ENCODE assay signal across 31 cellular contexts in genomic region chr11:69514771-69515170, GRCh38. TPM values are rescaled to one million over a fixed set of nuclear protein-coding genes. Genes with fewer than 3 reads are reported as not detected.
"Had no signal": no experiment of that assay in that cellular context is flagged by ENCODE, and none has a peak within 500 bp of the region (broad histone marks: within the 10 kb centered on the region; RNA-seq: fewer than 3 reads in every experiment).

No MANE protein-coding gene starts in this region.

- FAIRE-seq: colon, islet of Langerhans had no signal

- H3K36me3 ChIP-seq: gastrocnemius medialis, heart left ventricle, prostate gland, right atrium auricular region, tibial artery had no signal

- H2AFZ ChIP-seq: hepatocyte, parathyroid adenoma had no signal

- ATAC-seq: esophagus mucosa; gastrocnemius medialis; heart left ventricle; left colon; mucosa of descending colon; natural killer cell treated with Interleukin-12 subunit alpha and Interleukin-12 subunit beta and Interleukin-15 and Interleukin-18, amount 100 ng/mL, for 72 hours; sciatic nerve; stimulated activated memory B cell treated with anti-CD40 and anti-IgM and Interleukin-4, amounts not matched to agents 10 μg/mL and 1 μg/mL and 100 μg/mL, for 72 hours; stimulated activated naive CD8-positive, alpha-beta T cell treated with anti-CD3 and anti-CD28 coated beads, Interleukin-15, Interleukin-2, amounts not matched to agents 100 U/mL and 50 U/mL, for 24 hours had no signal

- H3K27ac ChIP-seq: dorsolateral prefrontal cortex, epithelial cell of prostate, gastrocnemius medialis, heart left ventricle, hepatocyte, parathyroid adenoma, prostate gland, right atrium auricular region, testis, tibial artery had no signal

- H3K27me3 ChIP-seq: gastrocnemius medialis, heart left ventricle, hepatocyte, right atrium auricular region, testis, tibial artery had no signal

- H3K9ac ChIP-seq: parathyroid adenoma had no signal

- H3K9me3 ChIP-seq: gastrocnemius medialis, mucosa of descending colon, prostate gland, testis had no signal

- H3K4me2 ChIP-seq: hepatocyte had no signal

- H3K4me3 ChIP-seq: dorsolateral prefrontal cortex, gastrocnemius medialis, heart left ventricle, hepatocyte, mucosa of descending colon, prostate gland, right atrium auricular region, testis, tibial artery had no signal

- H3K4me1 ChIP-seq: gastrocnemius medialis, heart left ventricle, parathyroid adenoma, prostate gland, right atrium auricular region, testis, tibial artery had no signal

- H3K79me2 ChIP-seq: hepatocyte, parathyroid adenoma had no signal

- DNase-seq: cerebellar nuclear complex; effector CD4-positive, alpha-beta T cell; foreskin fibroblast; gastrocnemius medialis; heart left ventricle; left colon; mesenchymal stem cell; naive B cell; stimulated activated CD4-positive, alpha-beta T cell treated with anti-CD3 and anti-CD28 coated beads, Interleukin-4, amount 100 ng/mL, for 4 hours; stimulated activated naive CD8-positive, alpha-beta T cell treated with anti-CD3 and anti-CD28 coated beads, Interleukin-15, Interleukin-2, amounts not matched to agents 100 U/mL and 50 U/mL, for 24 hours; testis; tibial artery had no signal

RNA-seq across cellular contexts. Expression of gene LINC01488, which starts 33.3 kb away (rescaled TPM):
- total RNA-seq: dorsolateral prefrontal cortex; esophagus mucosa; gastrocnemius medialis; kidney epithelial cell; left colon; mesothelial cell of epicardium; mucosa of descending colon; natural killer cell treated with Interleukin-12 subunit alpha and Interleukin-12 subunit beta and Interleukin-15 and Interleukin-18, amount 100 ng/mL, for 72 hours; neural crest cell; osteoblast; prostate gland; right atrium auricular region; sciatic nerve; skeletal muscle tissue; testis; urinary bladder had no signal
